Comparison of ENCODE assay signal across 23 cellular contexts in genomic region chr1:19942088-19942487, GRCh38. TPM values are rescaled to one million over a fixed set of nuclear protein-coding genes. Genes with fewer than 3 reads are reported as not detected.
A peak's percentile ranks its signal among the peaks of the same experiment; 100 is the strongest.
DNase-seq lines count a peak whose midpoint lies in the region; FAIRE-seq and TF ChIP-seq lines count a peak whose summit lies in the region.
"Had no signal": no experiment of that assay in that cellular context is flagged by ENCODE, and none has a peak within 500 bp of the region (broad histone marks: within the 10 kb centered on the region; RNA-seq: fewer than 3 reads in every experiment).

No MANE protein-coding gene starts in this region.

- FAIRE-seq in GM19239 (lab: Jason Lieb, UNC), result no peak
- FAIRE-seq: HTR-8/SVneo had no signal

- H3K9me3 Mint-ChIP-seq in brain, result peaks cover 0 to 5% (median 0%) of the 10 kb centered on the region in 5 experiments
- H3K9me3 Mint-ChIP-seq: CD8-positive, alpha-beta T cell had no signal

- peaks cover 3% of the 10 kb centered on the region for H3K27me3 Mint-ChIP-seq in brain

- H3K4me3 Mint-ChIP-seq in brain, result no peak overlapping the region
- H3K4me3 Mint-ChIP-seq: CD8-positive, alpha-beta T cell; GM23338 had no signal

- peak; percentile 69 for DNase-seq in NCI-H226
- peak; percentile 15 for DNase-seq in fibroblast of the aortic adventitia (ENCODE audit: low read depth)
- peak; percentile 16 for DNase-seq in stromal cell of bone marrow (ENCODE audit: low read depth)
- DNase-seq in GM19239 (ENCODE audit: insufficient read length, low spot score), result no peak
- no peak for DNase-seq in NCI-H1105 treated with DMSO at 0.1 percent for 48 hours (lab: John Stamatoyannopoulos, UW)
- DNase-seq in germinal center (ENCODE audit: low spot score), result no peak
- DNase-seq: Calu3; CD8-positive, alpha-beta T cell; GF-D8; HCEC 1CT; IMR-90; Kasumi-1; NCI-H1105; NCI-H1694; NCI-H2081 treated with DMSO at 0.1 percent for 48 hours; NK-92 treated with Interleukin-12 subunit alpha and Interleukin-12 subunit beta, amount 100 ng/mL, for 24 hours; OCI-M1; RPMI8226 had no signal

- peaks cover 25% of the 10 kb centered on the region for H3K4me1 Mint-ChIP-seq in brain
- H3K4me1 Mint-ChIP-seq: GM23338 had no signal

- H3K36me3 Mint-ChIP-seq in brain, result no peaks in the 10 kb centered on the region
- H3K36me3 Mint-ChIP-seq: CD8-positive, alpha-beta T cell had no signal

- H3K4me3 ChIP-seq in fibroblast of the aortic adventitia (ENCODE audit: low read depth, low read length), result no peak overlapping the region
- H3K4me3 ChIP-seq: BLaER1 treated with 17β-estradiol and CSF1 and Interleukin-3, amounts not matched to agents 10 nM and 100 nM; GM23338 had no signal

- H3K27ac Mint-ChIP-seq in brain, result peak overlapping the region in 4 of 5 experiments; percentile 54 to 98 (median 92)
- H3K27ac Mint-ChIP-seq: CD8-positive, alpha-beta T cell; GM23338 had no signal

- TF ChIP-seq CTCF in brain (conservative IDR thresholded peaks at IDR 0.05), result no peak
- TF ChIP-seq CTCF in fibroblast of the aortic adventitia (IDR thresholded peaks at IDR 0.05; ENCODE audit: insufficient read depth, low read length), result no peak

RNA-seq across cellular contexts. Expression of gene PLA2G2E, which starts 18.7 kb away (rescaled TPM):
- polyA plus RNA-seq in brain (ENCODE audit: insufficient read depth, low read depth, low replicate concordance), result not detected
- total RNA-seq in fibroblast of the aortic adventitia (ENCODE audit: low replicate concordance), result not detected in 2 replicates
- total RNA-seq: Calu3; CD8-positive, alpha-beta T cell; GM23338; IMR-90; NCI-H460 had no signal
- polyA plus RNA-seq: GM23338, IMR-90 had no signal

RNA-seq across cellular contexts. Expression of gene PLA2G2A, which starts 37.3 kb away (rescaled TPM):
- not detected for polyA plus RNA-seq in brain (ENCODE audit: insufficient read depth, low read depth, low replicate concordance)
- 0.27 TPM in 1 of 2 replicates, not detected in the other for total RNA-seq in fibroblast of the aortic adventitia (ENCODE audit: low replicate concordance)
- total RNA-seq: Calu3; CD8-positive, alpha-beta T cell; GM23338; IMR-90; NCI-H460 had no signal
- polyA plus RNA-seq: IMR-90 had no signal

RNA-seq across cellular contexts. Expression of gene OTUD3, which starts 59.9 kb away (rescaled TPM):
- 2.8 TPM for polyA plus RNA-seq in brain (ENCODE audit: insufficient read depth, low read depth, low replicate concordance)
- 5.8 and 7.0 TPM in 2 replicates for total RNA-seq in fibroblast of the aortic adventitia (ENCODE audit: low replicate concordance)

Comparison
In these comparisons a context has a peak if more than half of its experiments do, and no peak if none do; other contexts are left out.
1. DNase-seq: peak in NCI-H226 (single experiment), fibroblast of the aortic adventitia (single experiment) and stromal cell of bone marrow (single experiment); none in GM19239 (single experiment), NCI-H1105 treated with DMSO at 0.1 percent for 48 hours (single experiment) and germinal center (single experiment).